ENCODE assay signal across 1 cellular context in the genomic region with DNA sequence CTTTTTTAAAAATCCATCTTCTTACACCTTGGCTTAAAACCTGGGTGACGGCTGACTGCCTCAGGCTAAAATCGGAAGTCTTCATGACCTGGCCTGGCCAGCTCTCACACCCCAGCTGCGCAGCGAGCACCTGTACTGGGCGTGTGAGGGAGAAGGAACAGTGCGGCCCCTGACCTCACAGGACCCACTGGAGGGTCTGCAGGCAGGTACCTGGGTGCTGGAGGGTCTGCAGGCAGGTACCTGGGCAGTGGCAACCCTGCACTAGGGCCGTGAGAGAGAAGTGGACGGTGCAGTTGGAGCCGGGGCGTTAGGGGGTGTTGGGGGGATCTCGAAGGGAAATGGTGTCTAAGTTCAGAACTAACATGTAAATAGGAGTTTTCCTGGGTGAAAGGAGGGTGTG.
TF ChIP-seq lines count a peak whose summit lies in the region.

No MANE protein-coding gene starts in this region.

TF ChIP-seq in WTC11, 78 proteins besides CTCF, POLR2A, EP300 and RAD21 (continued from another document):
- TF ChIP-seq AFF4 (CRISPR knock-in tag; IDR thresholded peaks at IDR 0.05; ENCODE audit: borderline replicate concordance) (no peak), ELF4 (CRISPR knock-in tag; IDR thresholded peaks at IDR 0.05; ENCODE audit: low read depth) (no peak), ZNF138 (CRISPR knock-in tag; conservative IDR thresholded peaks at IDR 0.05) (no peak), MLX (CRISPR knock-in tag; IDR thresholded peaks at IDR 0.05) (no peak), ZBTB21 (CRISPR knock-in tag; IDR thresholded peaks at IDR 0.05; ENCODE audit: borderline replicate concordance) (no peak), FOXP1 (CRISPR knock-in tag; IDR thresholded peaks at IDR 0.05; ENCODE audit: borderline replicate concordance) (no peak), ESRRA (CRISPR knock-in tag; IDR thresholded peaks at IDR 0.05; ENCODE audit: borderline replicate concordance) (no peak), EMX1 (CRISPR knock-in tag; IDR thresholded peaks at IDR 0.05) (no peak), ZNF396 (CRISPR knock-in tag; IDR thresholded peaks at IDR 0.05; ENCODE audit: borderline replicate concordance) (no peak)
TF ChIP-seq in WTC11: peak in this region for 0.
